In the genomic region with DNA sequence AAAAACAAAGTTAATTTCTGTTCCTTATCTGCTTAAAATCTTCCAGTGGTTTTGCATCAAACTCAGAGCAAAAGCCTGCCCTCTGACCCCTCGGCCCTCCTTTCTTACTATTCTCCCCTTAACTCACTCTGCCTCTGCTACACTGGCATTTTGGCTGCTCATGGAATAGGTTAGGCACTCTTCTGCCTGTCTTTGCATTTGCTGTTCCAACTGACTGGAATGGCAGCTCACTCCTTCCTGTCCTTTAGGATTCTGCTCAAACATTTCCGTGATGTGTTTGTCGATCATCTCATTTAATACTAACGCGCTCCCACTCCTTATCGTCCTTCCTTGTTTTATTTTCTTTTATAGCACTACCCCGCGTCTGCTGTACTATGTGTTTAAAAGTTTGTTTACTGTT, we compare ENCODE assay signal across 9 cellular contexts. TPM values are rescaled to one million over a fixed set of nuclear protein-coding genes. Genes with fewer than 3 reads are reported as not detected.
DNase-seq lines count a peak whose midpoint lies in the region; ATAC-seq and TF ChIP-seq lines count a peak whose summit lies in the region.
"Had no signal": no experiment of that assay in that cellular context is flagged by ENCODE, and none has a peak within 500 bp of the region (broad histone marks: within the 10 kb centered on the region; RNA-seq: fewer than 3 reads in every experiment).

No MANE protein-coding gene starts in this region.

- no peak for TF ChIP-seq EP300 in neural cell (conservative IDR thresholded peaks at IDR 0.05; ENCODE audit: poor library complexity, severe bottlenecking)

- H4K20me1 ChIP-seq in neural cell (ENCODE audit: insufficient read depth), result no peaks in the 10 kb centered on the region

- H3K27ac Mint-ChIP-seq in CD4-positive, alpha-beta T cell, result no peak overlapping the region

- ATAC-seq in CD4-positive, alpha-beta T cell (ENCODE audit: poor library complexity), result no peak
- no peak for ATAC-seq in GM21723 (IDR thresholded peaks at IDR 0.05; ENCODE audit: unreplicated experiment)
- ATAC-seq in HG02973 (IDR thresholded peaks at IDR 0.05; ENCODE audit: unreplicated experiment), result no peak
- ATAC-seq in GM21390 (IDR thresholded peaks at IDR 0.05; ENCODE audit: unreplicated experiment), result no peak

- no peaks in the 10 kb centered on the region for H3K27me3 Mint-ChIP-seq in CD4-positive, alpha-beta T cell

- CTCF ChIA-PET in CD4-positive, alpha-beta T cell (lab: Charles Lee), result no interaction called here

- DNase-seq in CD4-positive, alpha-beta T cell, result no peak
- peak; percentile 9 for DNase-seq in LHCN-M2 (ENCODE audit: low read depth)
- no peak for DNase-seq in glomerular visceral epithelial cell (ENCODE audit: extremely low spot score)

- peaks cover 6% of the 10 kb centered on the region for H3K4me1 ChIP-seq in endocrine pancreas (ENCODE audit: control insufficient read depth, insufficient read depth, low read length)

- peaks cover 49% of the 10 kb centered on the region for H3K79me2 ChIP-seq in neural cell (replicated peaks; ENCODE audit: insufficient read depth, low read length)

- intact Hi-C loops in CD4-positive, alpha-beta T cell (cut with DNase I, micrococcal nuclease), result loop anchor here (2.0 to 5.0 kb wide), 6 partner anchors 33 to 263 kb away; a partner anchor contains a TSS

- H3K36me3 ChIP-seq in endocrine pancreas (ENCODE audit: control insufficient read depth, insufficient read depth, low read length) (no peaks in the 10 kb centered on the region), neural cell (ENCODE audit: insufficient read depth, low read length) (peaks cover 12% of the 10 kb centered on the region)

- H3K27ac ChIP-seq in CD4-positive, alpha-beta T cell (ENCODE audit: low read depth, low read length), result peak overlapping the region; percentile 85
- H3K27ac ChIP-seq in neural cell (ENCODE audit: low read length), result peak overlapping the region; percentile 93

- H3K36me3 Mint-ChIP-seq in CD4-positive, alpha-beta T cell (ENCODE audit: low read depth), result peaks cover 48% of the 10 kb centered on the region

- H3K4me1 Mint-ChIP-seq in CD4-positive, alpha-beta T cell (ENCODE audit: low read depth), result peaks cover 44% of the 10 kb centered on the region

- peak overlapping the region; percentile 86 for H3K4me2 ChIP-seq in neural cell (ENCODE audit: low read length)

- no peak overlapping the region for H3K4me3 Mint-ChIP-seq in CD4-positive, alpha-beta T cell

- H3K9me3 ChIP-seq in CD4-positive, alpha-beta T cell (ENCODE audit: control insufficient read depth, low read length), result no peaks in the 10 kb centered on the region
- H3K9me3 ChIP-seq in endocrine pancreas (ENCODE audit: control insufficient read depth, low read length) (no peaks in the 10 kb centered on the region), neural cell (ENCODE audit: low read length) (no peaks in the 10 kb centered on the region)

- H3K9ac ChIP-seq in endocrine pancreas (ENCODE audit: control insufficient read depth, insufficient read depth, low read length) (peak overlapping the region; percentile 96), neural cell (ENCODE audit: low read length) (peak overlapping the region; percentile 92)

- no peak for TF ChIP-seq CTCF in CD4-positive, alpha-beta T cell (IDR thresholded peaks at IDR 0.05)
- no peak for TF ChIP-seq CTCF in neural cell (IDR thresholded peaks at IDR 0.05; ENCODE audit: poor library complexity, severe bottlenecking)

- no peaks in the 10 kb centered on the region for H3K9me3 Mint-ChIP-seq in CD4-positive, alpha-beta T cell

- H3F3A ChIP-seq in neural cell (ENCODE audit: insufficient read depth, low read length, poor library complexity, severe bottlenecking), result no peaks in the 10 kb centered on the region

- peak overlapping the region; percentile 99 for H3K4me3 ChIP-seq in endocrine pancreas (ENCODE audit: control insufficient read depth, insufficient read depth, low read length)
- H3K4me3 ChIP-seq in neural cell (ENCODE audit: low read length), result peak overlapping the region; percentile 88

- H2AFZ ChIP-seq in neural cell (ENCODE audit: low read depth, low read length), result peak overlapping the region; percentile 77

- no peaks in the 10 kb centered on the region for H3K27me3 ChIP-seq in CD4-positive, alpha-beta T cell (ENCODE audit: control insufficient read depth, insufficient read depth, low read length)
- H3K27me3 ChIP-seq in endocrine pancreas (ENCODE audit: control insufficient read depth, insufficient read depth, low read length), result no peaks in the 10 kb centered on the region
- H3K27me3 ChIP-seq in neural cell (ENCODE audit: insufficient read depth, low read depth, low read length), result no peaks in the 10 kb centered on the region

- no peaks in the 10 kb centered on the region for H3K9me2 ChIP-seq in neural cell (ENCODE audit: insufficient read depth, low read length)

- no peak for TF ChIP-seq RAD21 in neural cell (conservative IDR thresholded peaks at IDR 0.05)

- POLR2A ChIA-PET in CD4-positive, alpha-beta T cell (lab: Charles Lee), result interaction anchor here (1.8 to 2.2 kb wide), 2 partner anchors 34 to 94 kb away, joined by 14 to 26 read pairs; a partner anchor contains a TSS

TF ChIP-seq in neural cell, 6 proteins besides CTCF, POLR2A, EP300 and RAD21:
- TF ChIP-seq MXI1 (conservative IDR thresholded peaks at IDR 0.05; ENCODE audit: poor library complexity, severe bottlenecking) (no peak), TAF1 (IDR thresholded peaks at IDR 0.05; ENCODE audit: low read depth) (no peak), POLR2AphosphoS5 (IDR thresholded peaks at IDR 0.05) (no peak), EZH2 (IDR thresholded peaks at IDR 0.05; ENCODE audit: borderline replicate concordance, insufficient read depth, low read length, poor library complexity, severe bottlenecking) (no peak), SMC3 (conservative IDR thresholded peaks at IDR 0.05; ENCODE audit: poor library complexity) (no peak)
- TF ChIP-seq, protein P1, sequence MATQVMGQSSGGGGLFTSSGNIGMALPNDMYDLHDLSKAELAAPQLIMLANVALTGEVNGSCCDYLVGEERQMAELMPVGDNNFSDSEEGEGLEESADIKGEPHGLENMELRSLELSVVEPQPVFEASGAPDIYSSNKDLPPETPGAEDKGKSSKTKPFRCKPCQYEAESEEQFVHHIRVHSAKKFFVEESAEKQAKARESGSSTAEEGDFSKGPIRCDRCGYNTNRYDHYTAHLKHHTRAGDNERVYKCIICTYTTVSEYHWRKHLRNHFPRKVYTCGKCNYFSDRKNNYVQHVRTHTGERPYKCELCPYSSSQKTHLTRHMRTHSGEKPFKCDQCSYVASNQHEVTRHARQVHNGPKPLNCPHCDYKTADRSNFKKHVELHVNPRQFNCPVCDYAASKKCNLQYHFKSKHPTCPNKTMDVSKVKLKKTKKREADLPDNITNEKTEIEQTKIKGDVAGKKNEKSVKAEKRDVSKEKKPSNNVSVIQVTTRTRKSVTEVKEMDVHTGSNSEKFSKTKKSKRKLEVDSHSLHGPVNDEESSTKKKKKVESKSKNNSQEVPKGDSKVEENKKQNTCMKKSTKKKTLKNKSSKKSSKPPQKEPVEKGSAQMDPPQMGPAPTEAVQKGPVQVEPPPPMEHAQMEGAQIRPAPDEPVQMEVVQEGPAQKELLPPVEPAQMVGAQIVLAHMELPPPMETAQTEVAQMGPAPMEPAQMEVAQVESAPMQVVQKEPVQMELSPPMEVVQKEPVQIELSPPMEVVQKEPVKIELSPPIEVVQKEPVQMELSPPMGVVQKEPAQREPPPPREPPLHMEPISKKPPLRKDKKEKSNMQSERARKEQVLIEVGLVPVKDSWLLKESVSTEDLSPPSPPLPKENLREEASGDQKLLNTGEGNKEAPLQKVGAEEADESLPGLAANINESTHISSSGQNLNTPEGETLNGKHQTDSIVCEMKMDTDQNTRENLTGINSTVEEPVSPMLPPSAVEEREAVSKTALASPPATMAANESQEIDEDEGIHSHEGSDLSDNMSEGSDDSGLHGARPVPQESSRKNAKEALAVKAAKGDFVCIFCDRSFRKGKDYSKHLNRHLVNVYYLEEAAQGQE (IDR thresholded peaks at IDR 0.05; ENCODE audit: borderline replicate concordance), result no peak

RNA-seq across cellular contexts. Expression of a gene that starts 0.8 kb away (rescaled TPM):
- 100 to 1,000 TPM in 1 of 2 experiments, 10 to 100 TPM in 1; 92.3 to 102 TPM for total RNA-seq in CD4-positive, alpha-beta T cell
- 45.4 and 50.4 TPM in 2 replicates for total RNA-seq in LHCN-M2 (2014; rRNA removed)
- 12.0 TPM for polyA plus RNA-seq in LHCN-M2 (2012)
- 33.8 and 39.1 TPM in 2 replicates for polyA plus RNA-seq in neural cell
- 62.1 and 72.7 TPM in 2 replicates for polyA minus RNA-seq in neural cell

RNA-seq across cellular contexts. Expression of a gene that starts 0.9 kb away (rescaled TPM):
- 10 to 100 TPM; 21.4 to 24.1 TPM for total RNA-seq in CD4-positive, alpha-beta T cell
- 11.8 and 13.6 TPM in 2 replicates for total RNA-seq in LHCN-M2 (2014; rRNA removed)
- 4.9 TPM for polyA plus RNA-seq in LHCN-M2 (2012)
- polyA plus RNA-seq in neural cell, result 127 and 132 TPM in 2 replicates
- polyA minus RNA-seq in neural cell, result 48.0 and 61.8 TPM in 2 replicates

RNA-seq across cellular contexts. Expression of a gene that starts 34.3 kb away (rescaled TPM):
- total RNA-seq in CD4-positive, alpha-beta T cell, result 10 to 100 TPM; 23.4 to 24.6 TPM
- 23.4 and 27.8 TPM in 2 replicates for total RNA-seq in LHCN-M2 (2014; rRNA removed)
- 18.9 TPM for polyA plus RNA-seq in LHCN-M2 (2012)
- polyA plus RNA-seq in neural cell, result 4.9 and 5.0 TPM in 2 replicates
- polyA minus RNA-seq in neural cell, result 5.7 and 8.0 TPM in 2 replicates

RNA-seq across cellular contexts. Expression of a gene that starts 42.1 kb away (rescaled TPM):
- not detected for total RNA-seq in CD4-positive, alpha-beta T cell
- not detected in 2 replicates for total RNA-seq in LHCN-M2 (2014; rRNA removed)
- polyA plus RNA-seq in LHCN-M2 (2012), result not detected
- not detected in 2 replicates for polyA plus RNA-seq in neural cell
- polyA minus RNA-seq in neural cell, result not detected in 2 replicates
- polyA plus RNA-seq: adipose tissue had no signal
